11 cellular contexts compared by ENCODE assay signal in the genomic region with DNA sequence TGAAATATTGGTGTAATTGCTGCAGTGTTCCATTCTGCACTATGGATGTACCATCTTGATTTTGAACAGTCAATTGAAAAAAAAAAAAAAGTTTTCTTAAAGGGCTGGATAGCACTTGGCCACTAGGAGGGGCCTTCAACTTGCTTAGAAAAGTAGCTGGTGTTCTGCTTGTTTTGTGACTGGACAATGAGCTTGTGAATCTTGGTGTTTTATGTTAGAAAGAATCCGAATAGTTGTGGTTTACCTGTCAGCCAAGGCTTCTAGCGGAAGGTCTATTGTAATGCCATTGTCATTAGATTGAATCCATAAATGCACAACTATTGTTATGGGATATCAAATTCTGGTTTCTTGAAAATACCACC.
DNase-seq lines count a peak whose midpoint lies in the region; TF ChIP-seq lines count a peak whose summit lies in the region.
"Had no signal": no experiment of that assay in that cellular context is flagged by ENCODE, and none has a peak within 500 bp of the region (broad histone marks: within the 10 kb centered on the region; RNA-seq: fewer than 3 reads in every experiment).

No MANE protein-coding gene starts in this region.

- peak; percentile 83 for TF ChIP-seq CTCF in cardiac fibroblast (IDR thresholded peaks at IDR 0.05; ENCODE audit: low read depth, low read length)

- no peak overlapping the region for H3K4me3 ChIP-seq in cardiac fibroblast (replicated peaks in 1 of 2; ENCODE audit: low read depth in 2 of 2, low read length in 2 of 2)
- H3K4me3 ChIP-seq: thyroid gland had no signal

- no peak overlapping the region for H3K27ac ChIP-seq in substantia nigra (ENCODE audit: low read depth, low read length, poor library complexity, severe bottlenecking)
- H3K27ac ChIP-seq: thyroid gland had no signal

- peak; percentile 14 for DNase-seq in Caki2 (ENCODE audit: low read depth)
- peak; percentile 74 for DNase-seq in M059J (ENCODE audit: low read depth)
- peak; percentile 60 to 83 for DNase-seq in cardiac fibroblast (ENCODE audit: low read depth in 2 of 2)
- DNase-seq in myocyte (ENCODE audit: low read depth): peak; percentile 50
- DNase-seq in substantia nigra (lab: John Stamatoyannopoulos, UW): no peak
- no peak for DNase-seq in activated CD4-positive, CD25-positive, alpha-beta regulatory T cell (lab: John Stamatoyannopoulos, UW)
- DNase-seq in NCI-H2107 (lab: John Stamatoyannopoulos, UW): no peak
- DNase-seq in NOMO-1 treated with DMSO at 0.1 percent for 48 hours (lab: John Stamatoyannopoulos, UW; ENCODE audit: unreplicated experiment): no peak
- DNase-seq: activated naive CD8-positive, alpha-beta T cell treated with anti-CD3 and anti-CD28 coated beads, Interleukin-2, amount 50 U/mL, for 24 hours; left cardiac atrium; thyroid gland had no signal

- in situ Hi-C loops in Caki2 (cut with HindIII; ENCODE audit: low pct_unique_long_range_greater_than_20kb, low sequenced_read_pairs): no loop called here

Comparison
In these comparisons a context has a peak if more than half of its experiments do, and no peak if none do; other contexts are left out.
1. DNase-seq: peak in Caki2 (single experiment), M059J (single experiment), cardiac fibroblast (2 of 2) and myocyte (single experiment); none in substantia nigra (0 of 49), activated CD4-positive, CD25-positive, alpha-beta regulatory T cell (0 of 4), NCI-H2107 (single experiment) and NOMO-1 treated with DMSO at 0.1 percent for 48 hours (single experiment).